In the genomic region with DNA sequence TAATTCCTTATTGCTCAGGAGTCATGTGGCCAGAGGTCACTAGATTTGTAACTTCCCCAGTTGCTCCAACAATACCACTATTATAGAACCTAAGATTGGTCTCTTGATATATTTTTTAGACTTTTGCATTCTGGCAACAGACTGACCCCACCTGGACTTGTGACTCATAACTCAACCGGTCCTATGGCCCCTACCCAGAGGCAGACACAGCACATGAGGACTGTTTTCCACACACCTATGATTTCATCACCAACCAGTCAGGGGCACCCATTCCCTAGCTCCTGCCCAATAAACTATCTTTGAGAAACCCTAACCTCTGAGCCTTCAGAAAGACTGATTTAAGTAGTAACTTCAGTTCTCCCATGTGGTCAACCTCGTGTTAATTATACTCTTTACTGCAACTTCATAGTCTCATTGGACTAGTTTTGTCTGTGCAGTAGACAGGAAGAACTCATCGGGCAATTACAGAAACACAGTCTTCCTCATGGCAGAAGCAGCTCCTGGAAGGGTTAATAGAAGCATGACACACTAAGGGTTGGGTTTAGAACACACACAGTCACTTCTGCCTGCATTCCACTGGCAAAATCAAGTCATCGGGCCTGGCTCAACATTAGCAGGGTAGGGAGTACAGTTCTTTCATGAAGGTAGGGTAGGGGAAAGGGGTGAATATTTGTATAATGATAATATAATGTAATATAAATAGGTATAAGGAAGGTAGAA, we compare ENCODE assay signal across 21 cellular contexts.
A peak's percentile ranks its signal among the peaks of the same experiment; 100 is the strongest.
DNase-seq lines count a peak whose midpoint lies in the region; ATAC-seq and TF ChIP-seq lines count a peak whose summit lies in the region.
"Had no signal": no experiment of that assay in that cellular context is flagged by ENCODE, and none has a peak within 500 bp of the region (broad histone marks: within the 10 kb centered on the region; RNA-seq: fewer than 3 reads in every experiment).

No MANE protein-coding gene starts in this region.

- no peak overlapping the region for H3K27ac Mint-ChIP-seq in effector memory CD8-positive, alpha-beta T cell
- no peak overlapping the region for H3K27ac Mint-ChIP-seq in activated naive CD8-positive, alpha-beta T cell treated with anti-CD3 and anti-CD28 coated beads, Interleukin-2, amount 50 U/mL, for 24 hours
- H3K27ac Mint-ChIP-seq: activated CD8-positive, alpha-beta memory T cell treated with anti-CD3 and anti-CD28 coated beads, Interleukin-2, amount 10 ng/mL, durations not matched to agents 7 days and 5 days; brain; CD4-positive, alpha-beta memory T cell; naive thymus-derived CD8-positive, alpha-beta T cell had no signal

- WGBS in smooth muscle cell (ENCODE audit: low lambda C conversion rate): 68% methylated on average over 4 of the region's 4 CpGs
- WGBS in aorta, 2 donors: 44 to 53% methylated on average over 4 of the region's 4 CpGs

- no peak overlapping the region for H2AFZ ChIP-seq in smooth muscle cell (ENCODE audit: low read depth)

- H4K20me1 ChIP-seq in smooth muscle cell (ENCODE audit: low read depth): no peaks in the 10 kb centered on the region

- H3K9ac ChIP-seq in smooth muscle cell (ENCODE audit: low read depth): peak overlapping the region; percentile 52

- DNase-seq in GM04503 (ENCODE audit: low read depth) (peak; percentile 10), fibroblast of the aortic adventitia (ENCODE audit: low read depth) (peak; percentile 71), smooth muscle cell (lab: John Stamatoyannopoulos, UW; ENCODE audit: unreplicated experiment) (no peak), aorta (no peak)
- DNase-seq in effector memory CD8-positive, alpha-beta T cell: no peak
- DNase-seq in activated naive CD8-positive, alpha-beta T cell treated with anti-CD3 and anti-CD28 coated beads, Interleukin-2, amount 50 U/mL, for 24 hours: no peak
- DNase-seq: activated CD8-positive, alpha-beta memory T cell treated with anti-CD3 and anti-CD28 coated beads, Interleukin-2, amount 10 ng/mL, durations not matched to agents 7 days and 5 days; CD4-positive, alpha-beta memory T cell; foreskin melanocyte; naive thymus-derived CD8-positive, alpha-beta T cell; NCI-H187; NCI-H510A; SHP77 treated with DMSO at 0.1 percent for 48 hours; stimulated activated naive CD8-positive, alpha-beta T cell treated with anti-CD3 and anti-CD28 coated beads, Interleukin-15, Interleukin-2, amounts not matched to agents 100 U/mL and 50 U/mL, for 24 hours; T-helper 2 cell; upper lobe of left lung had no signal

- peaks cover 14 to 19% of the 10 kb centered on the region in 2 donors for H3K27me3 Mint-ChIP-seq in effector memory CD8-positive, alpha-beta T cell
- peaks cover 4% of the 10 kb centered on the region for H3K27me3 Mint-ChIP-seq in activated naive CD8-positive, alpha-beta T cell treated with anti-CD3 and anti-CD28 coated beads, Interleukin-2, amount 50 U/mL, for 24 hours
- H3K27me3 Mint-ChIP-seq: activated CD8-positive, alpha-beta memory T cell treated with anti-CD3 and anti-CD28 coated beads, Interleukin-2, amount 10 ng/mL, durations not matched to agents 7 days and 5 days; CD4-positive, alpha-beta memory T cell had no signal

- H3K9me3 Mint-ChIP-seq in effector memory CD8-positive, alpha-beta T cell: no peaks in the 10 kb centered on the region
- no peaks in the 10 kb centered on the region for H3K9me3 Mint-ChIP-seq in activated naive CD8-positive, alpha-beta T cell treated with anti-CD3 and anti-CD28 coated beads, Interleukin-2, amount 50 U/mL, for 24 hours

- peak overlapping the region; percentile 91 for H3K27ac ChIP-seq in smooth muscle cell (ENCODE audit: low read depth)
- H3K27ac ChIP-seq in aorta (ENCODE audit: low read depth in 1 of 2, low read length in 2 of 2): peak overlapping the region in 1 of 2 donors; percentile 62
- H3K27ac ChIP-seq: prostate gland, upper lobe of left lung had no signal

- H3K4me3 ChIP-seq in fibroblast of the aortic adventitia (ENCODE audit: low read depth, low read length) (no peak overlapping the region), smooth muscle cell (no peak overlapping the region), aorta (ENCODE audit: low read length in 2 of 2) (no peak overlapping the region)
- H3K4me3 ChIP-seq: prostate gland, upper lobe of left lung had no signal

- intact Hi-C loops in aorta (cut with DNase I): no loop called here

- H3F3A ChIP-seq in smooth muscle cell (ENCODE audit: low read depth): no peaks in the 10 kb centered on the region

- H3K4me2 ChIP-seq in smooth muscle cell: peak overlapping the region; percentile 62

- no peaks in the 10 kb centered on the region for H3K9me3 ChIP-seq in smooth muscle cell (replicated peaks; ENCODE audit: low read depth)
- no peaks in the 10 kb centered on the region for H3K9me3 ChIP-seq in aorta (ENCODE audit: control insufficient read depth, low read length)
- H3K9me3 ChIP-seq: prostate gland, upper lobe of left lung had no signal

- H3K4me1 ChIP-seq in smooth muscle cell (ENCODE audit: low read depth) (peaks cover 8% of the 10 kb centered on the region), aorta (ENCODE audit: control insufficient read depth in 1 of 2, insufficient read depth in 2 of 2, low read length in 2 of 2) (no peaks in the 10 kb centered on the region)
- H3K4me1 ChIP-seq: prostate gland, upper lobe of left lung had no signal

- H3K36me3 ChIP-seq in smooth muscle cell (ENCODE audit: low read depth): no peaks in the 10 kb centered on the region
- H3K36me3 ChIP-seq in aorta (ENCODE audit: control insufficient read depth in 1 of 2, insufficient read depth in 2 of 2, low read length in 1 of 2): no peaks in the 10 kb centered on the region
- H3K36me3 ChIP-seq: prostate gland, upper lobe of left lung had no signal

- TF ChIP-seq CTCF in fibroblast of the aortic adventitia (IDR thresholded peaks at IDR 0.05; ENCODE audit: insufficient read depth, low read length) (no peak), smooth muscle cell (IDR thresholded peaks at IDR 0.05; ENCODE audit: borderline replicate concordance, insufficient read depth, poor library complexity, severe bottlenecking) (no peak)

- no peaks in the 10 kb centered on the region for H3K79me2 ChIP-seq in smooth muscle cell (ENCODE audit: low read depth)

- H3K27me3 ChIP-seq in smooth muscle cell (ENCODE audit: low read depth): no peaks in the 10 kb centered on the region
- H3K27me3 ChIP-seq in aorta (ENCODE audit: control insufficient read depth in 1 of 2, insufficient read depth in 2 of 2, low read length in 1 of 2): no peaks in the 10 kb centered on the region
- H3K27me3 ChIP-seq: upper lobe of left lung had no signal

- peak; percentile 43; the same call in 2 of the 3 replicates for ATAC-seq in SK-N-SH treated with all-trans-retinoic acid at 6 μM for 48 hours
- no peak for ATAC-seq in GM21360 (IDR thresholded peaks at IDR 0.05; ENCODE audit: unreplicated experiment)
- no peak for ATAC-seq in aorta (ENCODE audit: low FRiP score)
- no peak for ATAC-seq in effector memory CD8-positive, alpha-beta T cell (replicated peaks)
- no peak for ATAC-seq in activated naive CD8-positive, alpha-beta T cell treated with anti-CD3 and anti-CD28 coated beads, Interleukin-2, amount 50 U/mL, for 24 hours
- ATAC-seq: activated CD4-positive, CD25-positive, alpha-beta regulatory T cell treated with anti-CD3 and anti-CD28 coated beads, Interleukin-2, amount 50 U/mL, for 24 hours; activated CD8-positive, alpha-beta memory T cell treated with anti-CD3 and anti-CD28 coated beads, Interleukin-2, amount 10 ng/mL, durations not matched to agents 7 days and 5 days; naive thymus-derived CD8-positive, alpha-beta T cell; stimulated activated naive CD8-positive, alpha-beta T cell treated with anti-CD3 and anti-CD28 coated beads, Interleukin-15, Interleukin-2, amounts not matched to agents 100 U/mL and 50 U/mL, for 24 hours had no signal

- no peak overlapping the region for H3K4me3 Mint-ChIP-seq in effector memory CD8-positive, alpha-beta T cell
- no peak overlapping the region for H3K4me3 Mint-ChIP-seq in activated naive CD8-positive, alpha-beta T cell treated with anti-CD3 and anti-CD28 coated beads, Interleukin-2, amount 50 U/mL, for 24 hours
- H3K4me3 Mint-ChIP-seq: activated CD8-positive, alpha-beta memory T cell treated with anti-CD3 and anti-CD28 coated beads, Interleukin-2, amount 10 ng/mL, durations not matched to agents 7 days and 5 days; brain; CD4-positive, alpha-beta memory T cell; naive thymus-derived CD8-positive, alpha-beta T cell had no signal

- no peaks in the 10 kb centered on the region for H3K4me1 Mint-ChIP-seq in effector memory CD8-positive, alpha-beta T cell (ENCODE audit: low read depth in 2 of 2)
- no peaks in the 10 kb centered on the region for H3K4me1 Mint-ChIP-seq in activated naive CD8-positive, alpha-beta T cell treated with anti-CD3 and anti-CD28 coated beads, Interleukin-2, amount 50 U/mL, for 24 hours
- H3K4me1 Mint-ChIP-seq: activated CD8-positive, alpha-beta memory T cell treated with anti-CD3 and anti-CD28 coated beads, Interleukin-2, amount 10 ng/mL, durations not matched to agents 7 days and 5 days; brain; CD4-positive, alpha-beta memory T cell; naive thymus-derived CD8-positive, alpha-beta T cell had no signal

- no peaks in the 10 kb centered on the region for H3K36me3 Mint-ChIP-seq in effector memory CD8-positive, alpha-beta T cell (ENCODE audit: insufficient read depth)
- H3K36me3 Mint-ChIP-seq in activated naive CD8-positive, alpha-beta T cell treated with anti-CD3 and anti-CD28 coated beads, Interleukin-2, amount 50 U/mL, for 24 hours (ENCODE audit: low read depth): no peaks in the 10 kb centered on the region
- H3K36me3 Mint-ChIP-seq: activated CD8-positive, alpha-beta memory T cell treated with anti-CD3 and anti-CD28 coated beads, Interleukin-2, amount 10 ng/mL, durations not matched to agents 7 days and 5 days; brain; CD4-positive, alpha-beta memory T cell; naive thymus-derived CD8-positive, alpha-beta T cell had no signal

TF ChIP-seq in SK-N-SH treated with all-trans-retinoic acid at 6 μM for 48 hours, 23 proteins besides CTCF, POLR2A, EP300 and RAD21 (continues in another document):
- TF ChIP-seq ZNF8 (CRISPR knock-in tag; IDR thresholded peaks at IDR 0.05) (no peak), ZFP3 (CRISPR knock-in tag; IDR thresholded peaks at IDR 0.05) (no peak), TOX (CRISPR knock-in tag; IDR thresholded peaks at IDR 0.05; ENCODE audit: borderline replicate concordance) (no peak)
- TF ChIP-seq, protein P1, sequence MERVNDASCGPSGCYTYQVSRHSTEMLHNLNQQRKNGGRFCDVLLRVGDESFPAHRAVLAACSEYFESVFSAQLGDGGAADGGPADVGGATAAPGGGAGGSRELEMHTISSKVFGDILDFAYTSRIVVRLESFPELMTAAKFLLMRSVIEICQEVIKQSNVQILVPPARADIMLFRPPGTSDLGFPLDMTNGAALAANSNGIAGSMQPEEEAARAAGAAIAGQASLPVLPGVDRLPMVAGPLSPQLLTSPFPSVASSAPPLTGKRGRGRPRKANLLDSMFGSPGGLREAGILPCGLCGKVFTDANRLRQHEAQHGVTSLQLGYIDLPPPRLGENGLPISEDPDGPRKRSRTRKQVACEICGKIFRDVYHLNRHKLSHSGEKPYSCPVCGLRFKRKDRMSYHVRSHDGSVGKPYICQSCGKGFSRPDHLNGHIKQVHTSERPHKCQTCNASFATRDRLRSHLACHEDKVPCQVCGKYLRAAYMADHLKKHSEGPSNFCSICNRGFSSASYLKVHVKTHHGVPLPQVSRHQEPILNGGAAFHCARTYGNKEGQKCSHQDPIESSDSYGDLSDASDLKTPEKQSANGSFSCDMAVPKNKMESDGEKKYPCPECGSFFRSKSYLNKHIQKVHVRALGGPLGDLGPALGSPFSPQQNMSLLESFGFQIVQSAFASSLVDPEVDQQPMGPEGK (CRISPR knock-in tag; IDR thresholded peaks at IDR 0.05; ENCODE audit: borderline replicate concordance): no peak

Comparison
In these comparisons a context has a peak if more than half of its experiments do, and no peak if none do; other contexts are left out.
1. DNase-seq: peak in GM04503 (single experiment) and fibroblast of the aortic adventitia (single experiment); none in smooth muscle cell (single experiment), aorta (0 of 2), effector memory CD8-positive, alpha-beta T cell (0 of 3) and activated naive CD8-positive, alpha-beta T cell treated with anti-CD3 and anti-CD28 coated beads, Interleukin-2, amount 50 U/mL, for 24 hours (single experiment).